In genomic region chr11:44894217-44894617, GRCh38 we compare ENCODE assay signal across 1 cellular context.
TF ChIP-seq lines count a peak whose summit lies in the region.

No MANE protein-coding gene starts in this region.

TF ChIP-seq in K562, 482 proteins besides CTCF, POLR2A, EP300 and RAD21 (continued from another document and continues in another):
- TF ChIP-seq ZBTB40 (IDR thresholded peaks at IDR 0.05) (no peak), ZBTB40 (CRISPR knock-in tag; IDR thresholded peaks at IDR 0.05) (no peak), E2F1 (CRISPR knock-in tag; IDR thresholded peaks at IDR 0.05) (no peak), HSF4 (CRISPR knock-in tag; IDR thresholded peaks at IDR 0.05; ENCODE audit: borderline replicate concordance) (no peak), IRF1 (CRISPR knock-in tag; IDR thresholded peaks at IDR 0.05; ENCODE audit: borderline replicate concordance) (no peak), SP1 (CRISPR knock-in tag; IDR thresholded peaks at IDR 0.05) (0 out of 2 replicates have a peak, but pooled peaks have one; percentile 26), TAF1 (IDR thresholded peaks at IDR 0.05; ENCODE audit: control insufficient read depth, extremely low read depth, insufficient read depth, low read length, severe bottlenecking) (no peak), ZFPM2 (CRISPR knock-in tag; IDR thresholded peaks at IDR 0.05) (no peak), ZBTB9 (CRISPR knock-in tag; IDR thresholded peaks at IDR 0.05) (no peak), CEBPZ (IDR thresholded peaks at IDR 0.05; ENCODE audit: borderline replicate concordance, low read depth, low read length) (no peak), RBBP5 (IDR thresholded peaks at IDR 0.05; ENCODE audit: borderline replicate concordance, insufficient read depth, low read length, poor library complexity, severe bottlenecking) (no peak), SPI1 (IDR thresholded peaks at IDR 0.05; ENCODE audit: borderline replicate concordance, low read depth, low read length) (no peak), FOXM1 (IDR thresholded peaks at IDR 0.05; ENCODE audit: low read depth) (no peak), FOXM1 (CRISPR knock-in tag; IDR thresholded peaks at IDR 0.05; ENCODE audit: low read depth) (no peak), FOXA3 (CRISPR knock-in tag; conservative IDR thresholded peaks at IDR 0.05 in 1 of 2, IDR thresholded peaks at IDR 0.05 in 1 of 2) (0 out of 4 replicates have a peak, but pooled peaks of 1 of the 2 experiments have one; percentile 37), SUPT5H (IDR thresholded peaks at IDR 0.05) (no peak), PHB (CRISPR knock-in tag; IDR thresholded peaks at IDR 0.05) (no peak), MLLT1 (IDR thresholded peaks at IDR 0.05) (no peak), ZNF146 (CRISPR knock-in tag; IDR thresholded peaks at IDR 0.05; ENCODE audit: unreplicated experiment) (no peak), ZNF561 (CRISPR knock-in tag; conservative IDR thresholded peaks at IDR 0.05) (no peak), BCL6 (CRISPR knock-in tag; IDR thresholded peaks at IDR 0.05) (no peak), IRF9 (tag; IDR thresholded peaks at IDR 0.05) (no peak), TRIM25 (IDR thresholded peaks at IDR 0.05; ENCODE audit: borderline replicate concordance) (no peak), HMG20A (CRISPR knock-in tag; conservative IDR thresholded peaks at IDR 0.05) (no peak), CC2D1A (IDR thresholded peaks at IDR 0.05) (0 out of 2 replicates have a peak, but pooled peaks have one; percentile 41), TFE3 (CRISPR knock-in tag; IDR thresholded peaks at IDR 0.05) (no peak), ZC3H4 (CRISPR knock-in tag; IDR thresholded peaks at IDR 0.05; ENCODE audit: borderline replicate concordance) (no peak), ZBTB1 (CRISPR knock-in tag; IDR thresholded peaks at IDR 0.05; ENCODE audit: borderline replicate concordance, low read depth) (no peak), SMAD1 (IDR thresholded peaks at IDR 0.05; ENCODE audit: low read depth, low read length, partially characterized antibody) (no peak), CBFA2T2 (conservative IDR thresholded peaks at IDR 0.05) (no peak), ZNF584 (CRISPR knock-in tag; IDR thresholded peaks at IDR 0.05; ENCODE audit: low read depth) (no peak), PCBP2 (IDR thresholded peaks at IDR 0.05; ENCODE audit: low read depth, low read length, poor library complexity, severe bottlenecking) (no peak)
